In genomic region chr16:81521141-81521626, GRCh38 we compare ENCODE assay signal across 9 cellular contexts.
DNase-seq lines count a peak whose midpoint lies in the region; ATAC-seq lines count a peak whose summit lies in the region.
"Had no signal": no experiment of that assay in that cellular context is flagged by ENCODE, and none has a peak within 500 bp of the region (broad histone marks: within the 10 kb centered on the region; RNA-seq: fewer than 3 reads in every experiment).

No MANE protein-coding gene starts in this region.

- H2BK12ac ChIP-seq in mesenchymal stem cell (ENCODE audit: low read length in 2 of 2) = peak overlapping the region in 1 of 2 experiments; percentile 10

- H3K9me3 ChIP-seq in mesenchymal stem cell (ENCODE audit: control insufficient read depth, low read length) (no peaks in the 10 kb centered on the region), HAP-1 (no peaks in the 10 kb centered on the region)
- H3K9me3 ChIP-seq: ascending aorta had no signal

- peak overlapping the region; percentile 41 for H4K91ac ChIP-seq in mesenchymal stem cell (ENCODE audit: low read length)

- H3K9ac ChIP-seq in mesenchymal stem cell (ENCODE audit: low read length) = no peak overlapping the region

- no peaks in the 10 kb centered on the region for H3K27me3 ChIP-seq in mesenchymal stem cell (ENCODE audit: control insufficient read depth in 1 of 2, insufficient read depth in 1 of 2, low read length in 2 of 2)
- no peaks in the 10 kb centered on the region for H3K27me3 ChIP-seq in HAP-1 (ENCODE audit: low read depth)
- H3K27me3 ChIP-seq: ascending aorta had no signal

- H3K14ac ChIP-seq in mesenchymal stem cell (ENCODE audit: low read length in 2 of 2) = no peak overlapping the region

- no peak overlapping the region for H3K4me2 ChIP-seq in mesenchymal stem cell (ENCODE audit: low read length, poor library complexity, severe bottlenecking)

- in situ Hi-C loops in HAP-1 (cut with MboI; ENCODE audit: low sequenced_read_pairs) = no loop called here

- H3K36me3 ChIP-seq in mesenchymal stem cell (ENCODE audit: control insufficient read depth in 1 of 2, insufficient read depth in 2 of 2, low read depth in 1 of 2, low read length in 2 of 2) = peaks cover 0 to 11% of the 10 kb centered on the region in 2 experiments
- no peaks in the 10 kb centered on the region for H3K36me3 ChIP-seq in HAP-1 (replicated peaks)
- H3K36me3 ChIP-seq: ascending aorta had no signal

- H3K27ac ChIP-seq in mesenchymal stem cell (ENCODE audit: low read length, poor library complexity, severe bottlenecking) = no peak overlapping the region
- H3K27ac ChIP-seq: ascending aorta had no signal

- H3K18ac ChIP-seq in mesenchymal stem cell (ENCODE audit: low read depth in 1 of 2, low read length in 2 of 2) = no peak overlapping the region

- peak; percentile 82 for ATAC-seq in GM18511 (IDR thresholded peaks at IDR 0.05; ENCODE audit: unreplicated experiment)

- H3K4me3 ChIP-seq in mesenchymal stem cell (ENCODE audit: insufficient read depth in 1 of 2, low read depth in 1 of 2, low read length in 2 of 2) (no peak overlapping the region), HAP-1 (no peak overlapping the region)
- H3K4me3 ChIP-seq: ascending aorta had no signal

- no peak overlapping the region for H3K23ac ChIP-seq in mesenchymal stem cell (ENCODE audit: low read length in 2 of 2)

- H2BK120ac ChIP-seq in mesenchymal stem cell (ENCODE audit: low read depth, low read length) = no peak overlapping the region

- no peak overlapping the region for H2AK5ac ChIP-seq in mesenchymal stem cell (ENCODE audit: low read length, severe bottlenecking)

- H3K79me1 ChIP-seq in mesenchymal stem cell (replicated peaks; ENCODE audit: low read length, poor library complexity, severe bottlenecking) = peaks cover 50% of the 10 kb centered on the region

- H3K4ac ChIP-seq in mesenchymal stem cell (ENCODE audit: low read depth in 1 of 2, low read length in 2 of 2) = no peak overlapping the region

- WGBS in mesenchymal stem cell = 92% methylated on average over 19 of the region's 19 CpGs

- no peak overlapping the region for H2BK5ac ChIP-seq in mesenchymal stem cell (ENCODE audit: low read depth, low read length, poor library complexity, severe bottlenecking)

- H4K8ac ChIP-seq in mesenchymal stem cell (ENCODE audit: low read length) = no peak overlapping the region

- H2BK15ac ChIP-seq in mesenchymal stem cell (ENCODE audit: low read depth, poor library complexity, severe bottlenecking) = no peak overlapping the region

- peaks cover 16% of the 10 kb centered on the region for H3K4me1 ChIP-seq in mesenchymal stem cell (ENCODE audit: control insufficient read depth, insufficient read depth, low read depth, low read length)
- H3K4me1 ChIP-seq in HAP-1 = no peaks in the 10 kb centered on the region
- H3K4me1 ChIP-seq: ascending aorta had no signal

- peak in 2 of 3 experiments; percentile 62 to 88 for DNase-seq in NCI-H1417 (lab: John Stamatoyannopoulos, UW)
- DNase-seq in activated T-cell treated with anti-CD3 and anti-CD28 coated beads for 48 hours (ENCODE audit: low read depth) = peak; percentile 41
- no peak for DNase-seq in mesenchymal stem cell
- DNase-seq in stimulated activated naive CD4-positive, alpha-beta T cell treated with Interleukin-2 at 50 U/mL for 16 hours (lab: John Stamatoyannopoulos, UW) = peak; percentile 63
- DNase-seq in NCI-H1092 (lab: John Stamatoyannopoulos, UW) = no peak
- DNase-seq in HAP-1 (ENCODE audit: low spot score in 2 of 2) = no peak
- DNase-seq in OCI-M1 (lab: John Stamatoyannopoulos, UW) = no peak

- H2AFZ ChIP-seq in mesenchymal stem cell (ENCODE audit: low read depth, low read length) = no peak overlapping the region

Comparison
In these comparisons a context has a peak if more than half of its experiments do, and no peak if none do; other contexts are left out.
1. DNase-seq: peak in NCI-H1417 (2 of 3), activated T-cell treated with anti-CD3 and anti-CD28 coated beads for 48 hours (single experiment) and stimulated activated naive CD4-positive, alpha-beta T cell treated with Interleukin-2 at 50 U/mL for 16 hours (single experiment); none in mesenchymal stem cell (single experiment), NCI-H1092 (single experiment), HAP-1 (0 of 2) and OCI-M1 (single experiment).